In the genomic region with DNA sequence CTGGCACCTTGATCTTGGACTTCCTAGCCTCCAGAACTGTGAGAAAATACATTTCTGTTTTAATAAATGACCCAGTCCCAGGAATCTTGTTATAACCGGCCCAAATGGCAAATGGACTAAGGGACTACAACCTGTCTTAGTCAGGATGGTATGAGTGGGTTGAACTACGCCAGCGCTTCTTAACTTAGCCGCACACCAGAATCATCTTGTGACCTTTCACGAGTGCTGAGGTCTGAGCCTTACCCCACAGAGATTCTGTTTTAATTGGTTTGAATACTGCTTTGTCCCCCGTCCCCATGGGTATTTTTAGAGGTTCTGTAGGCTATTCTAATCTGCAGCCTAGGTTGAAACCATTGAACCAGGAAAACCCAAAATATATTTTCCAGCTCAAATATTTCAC, we compare ENCODE assay signal across 1 cellular context.
TF ChIP-seq lines count a peak whose summit lies in the region.

No MANE protein-coding gene starts in this region.

TF ChIP-seq in GM12878, 131 proteins besides CTCF, POLR2A, EP300 and RAD21 (continued from another document):
- no peak for TF ChIP-seq TCF3 (IDR thresholded peaks at IDR 0.05; ENCODE audit: borderline replicate concordance, insufficient read depth, low read depth, low read length)
- no peak for TF ChIP-seq MXI1 (IDR thresholded peaks at IDR 0.05; ENCODE audit: low read depth, low read length)
- no peak for TF ChIP-seq KAT2A (conservative IDR thresholded peaks at IDR 0.05; ENCODE audit: control insufficient read depth, low read depth, low read length)
- TF ChIP-seq CEBPB (IDR thresholded peaks at IDR 0.05; ENCODE audit: borderline replicate concordance in 1 of 2, low read depth in 2 of 2, low read length in 2 of 2) = no peak
- no peak for TF ChIP-seq MEF2A (IDR thresholded peaks at IDR 0.05; ENCODE audit: insufficient read depth, low read depth, low read length)
- TF ChIP-seq, protein P1, sequence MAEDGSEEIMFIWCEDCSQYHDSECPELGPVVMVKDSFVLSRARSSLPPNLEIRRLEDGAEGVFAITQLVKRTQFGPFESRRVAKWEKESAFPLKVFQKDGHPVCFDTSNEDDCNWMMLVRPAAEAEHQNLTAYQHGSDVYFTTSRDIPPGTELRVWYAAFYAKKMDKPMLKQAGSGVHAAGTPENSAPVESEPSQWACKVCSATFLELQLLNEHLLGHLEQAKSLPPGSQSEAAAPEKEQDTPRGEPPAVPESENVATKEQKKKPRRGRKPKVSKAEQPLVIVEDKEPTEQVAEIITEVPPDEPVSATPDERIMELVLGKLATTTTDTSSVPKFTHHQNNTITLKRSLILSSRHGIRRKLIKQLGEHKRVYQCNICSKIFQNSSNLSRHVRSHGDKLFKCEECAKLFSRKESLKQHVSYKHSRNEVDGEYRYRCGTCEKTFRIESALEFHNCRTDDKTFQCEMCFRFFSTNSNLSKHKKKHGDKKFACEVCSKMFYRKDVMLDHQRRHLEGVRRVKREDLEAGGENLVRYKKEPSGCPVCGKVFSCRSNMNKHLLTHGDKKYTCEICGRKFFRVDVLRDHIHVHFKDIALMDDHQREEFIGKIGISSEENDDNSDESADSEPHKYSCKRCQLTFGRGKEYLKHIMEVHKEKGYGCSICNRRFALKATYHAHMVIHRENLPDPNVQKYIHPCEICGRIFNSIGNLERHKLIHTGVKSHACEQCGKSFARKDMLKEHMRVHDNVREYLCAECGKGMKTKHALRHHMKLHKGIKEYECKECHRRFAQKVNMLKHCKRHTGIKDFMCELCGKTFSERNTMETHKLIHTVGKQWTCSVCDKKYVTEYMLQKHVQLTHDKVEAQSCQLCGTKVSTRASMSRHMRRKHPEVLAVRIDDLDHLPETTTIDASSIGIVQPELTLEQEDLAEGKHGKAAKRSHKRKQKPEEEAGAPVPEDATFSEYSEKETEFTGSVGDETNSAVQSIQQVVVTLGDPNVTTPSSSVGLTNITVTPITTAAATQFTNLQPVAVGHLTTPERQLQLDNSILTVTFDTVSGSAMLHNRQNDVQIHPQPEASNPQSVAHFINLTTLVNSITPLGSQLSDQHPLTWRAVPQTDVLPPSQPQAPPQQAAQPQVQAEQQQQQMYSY (CRISPR knock-in tag; IDR thresholded peaks at IDR 0.05) = no peak
- no peak for TF ChIP-seq RUNX3 (IDR thresholded peaks at IDR 0.05; ENCODE audit: low read length)
